Comparison of ENCODE assay signal across 10 cellular contexts in the genomic region with DNA sequence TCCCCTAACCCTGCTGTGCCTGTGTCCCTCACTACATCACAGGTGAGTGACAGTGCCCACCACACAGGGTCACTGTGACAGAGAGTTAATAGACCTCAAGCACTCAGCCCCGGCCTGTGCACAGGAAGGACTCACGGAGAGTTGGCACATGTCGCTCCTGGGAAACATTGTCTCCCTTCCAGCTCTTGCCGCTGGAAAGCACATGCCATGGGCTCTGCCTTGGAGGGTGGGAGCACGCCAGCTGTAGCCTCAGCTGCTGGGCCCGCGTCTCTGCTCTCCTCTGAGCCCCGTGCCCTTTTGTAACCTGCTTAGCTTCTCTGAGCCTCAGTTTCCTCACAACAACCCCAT. TPM values are rescaled to one million over a fixed set of nuclear protein-coding genes. Genes with fewer than 3 reads are reported as not detected.
DNase-seq lines count a peak whose midpoint lies in the region; ATAC-seq and TF ChIP-seq lines count a peak whose summit lies in the region.
"Had no signal": no experiment of that assay in that cellular context is flagged by ENCODE, and none has a peak within 500 bp of the region (broad histone marks: within the 10 kb centered on the region; RNA-seq: fewer than 3 reads in every experiment).

No MANE protein-coding gene starts in this region.

- no peaks in the 10 kb centered on the region for H3K36me3 Mint-ChIP-seq in activated naive CD8-positive, alpha-beta T cell
- H3K36me3 Mint-ChIP-seq in activated naive CD8-positive, alpha-beta T cell treated with anti-CD3 and anti-CD28 coated beads for 36 hours = no peaks in the 10 kb centered on the region
- no peaks in the 10 kb centered on the region for H3K36me3 Mint-ChIP-seq in natural killer cell

- H3K9me3 ChIP-seq in ectodermal cell (ENCODE audit: control insufficient read depth, low read length) (no peaks in the 10 kb centered on the region), mesodermal cell (ENCODE audit: control insufficient read depth, low read length) (no peaks in the 10 kb centered on the region), uterus (no peaks in the 10 kb centered on the region)

- TF ChIP-seq POLR2A in uterus (IDR thresholded peaks at IDR 0.05) = no peak

- TF ChIP-seq CTCF in uterus (IDR thresholded peaks at IDR 0.05) = no peak
- no peak for TF ChIP-seq CTCF in natural killer cell (IDR thresholded peaks at IDR 0.05)

- H3K4me3 ChIP-seq in ectodermal cell (ENCODE audit: insufficient read depth, low read depth, low read length) = peak overlapping the region; percentile 43
- peak overlapping the region; percentile 42 for H3K4me3 ChIP-seq in mesodermal cell (ENCODE audit: extremely low read depth, insufficient read depth, low read length, poor library complexity, severe bottlenecking)
- peak overlapping the region; percentile 29 to 70 for H3K4me3 ChIP-seq in uterus

- H3K4me3 Mint-ChIP-seq in activated naive CD8-positive, alpha-beta T cell = peak overlapping the region; percentile 54
- H3K4me3 Mint-ChIP-seq in activated naive CD8-positive, alpha-beta T cell treated with anti-CD3 and anti-CD28 coated beads for 36 hours = no peak overlapping the region
- no peak overlapping the region for H3K4me3 Mint-ChIP-seq in natural killer cell

- DNase-seq in activated naive CD8-positive, alpha-beta T cell treated with anti-CD3 and anti-CD28 coated beads for 36 hours = no peak
- DNase-seq in uterus = no peak
- no peak for DNase-seq in EL
- DNase-seq in natural killer cell = no peak
- DNase-seq: COR-L47, NCI-H774 had no signal

- H3K27ac Mint-ChIP-seq in activated naive CD8-positive, alpha-beta T cell = no peak overlapping the region
- H3K27ac Mint-ChIP-seq in activated naive CD8-positive, alpha-beta T cell treated with anti-CD3 and anti-CD28 coated beads for 36 hours = no peak overlapping the region
- H3K27ac Mint-ChIP-seq in natural killer cell = no peak overlapping the region

- H3K4me1 ChIP-seq in ectodermal cell (ENCODE audit: control insufficient read depth, insufficient read depth, low read length) (no peaks in the 10 kb centered on the region), mesodermal cell (ENCODE audit: control insufficient read depth, insufficient read depth, low read length, poor library complexity, severe bottlenecking) (peaks cover 26% of the 10 kb centered on the region), uterus (no peaks in the 10 kb centered on the region)

- H3K27me3 ChIP-seq in ectodermal cell (ENCODE audit: control insufficient read depth, insufficient read depth, low read length, poor library complexity, severe bottlenecking) (peaks cover 27% of the 10 kb centered on the region), uterus (no peaks in the 10 kb centered on the region)

- H3K27ac ChIP-seq in ectodermal cell (ENCODE audit: insufficient read depth, low read depth, low read length, poor library complexity, severe bottlenecking) = no peak overlapping the region
- H3K27ac ChIP-seq in mesodermal cell (ENCODE audit: low read depth, low read length, severe bottlenecking) = no peak overlapping the region
- peak overlapping the region in 1 of 2 donors; percentile 77 for H3K27ac ChIP-seq in uterus

- WGBS in ectodermal cell, 2 experiments = 90 to 92% methylated on average over 8 of the region's 8 CpGs
- 87 to 95% methylated on average over 8 of the region's 8 CpGs for WGBS in mesodermal cell (ENCODE audit: insufficient coverage in 2 of 2), 2 experiments

- H3K4me1 Mint-ChIP-seq in activated naive CD8-positive, alpha-beta T cell (ENCODE audit: low read depth) = peaks cover 13% of the 10 kb centered on the region
- H3K4me1 Mint-ChIP-seq in activated naive CD8-positive, alpha-beta T cell treated with anti-CD3 and anti-CD28 coated beads for 36 hours = peaks cover 8% of the 10 kb centered on the region
- peaks cover 0 to 6% of the 10 kb centered on the region in 2 donors for H3K4me1 Mint-ChIP-seq in natural killer cell

- H3K27me3 Mint-ChIP-seq in activated naive CD8-positive, alpha-beta T cell = peaks cover 4% of the 10 kb centered on the region
- H3K27me3 Mint-ChIP-seq in activated naive CD8-positive, alpha-beta T cell treated with anti-CD3 and anti-CD28 coated beads for 36 hours = peaks cover 3% of the 10 kb centered on the region
- peaks cover 19% of the 10 kb centered on the region in 2 donors for H3K27me3 Mint-ChIP-seq in natural killer cell (ENCODE audit: low read depth in 2 of 2)

- ATAC-seq in natural killer cell (no peak), HG02973 (IDR thresholded peaks at IDR 0.05; ENCODE audit: unreplicated experiment) (no peak)

- intact Hi-C loops in uterus (cut with DNase I; ENCODE audit: low total_unique reads) = no loop called here
- intact Hi-C loops in natural killer cell (cut with micrococcal nuclease) = no loop called here

- no peaks in the 10 kb centered on the region for H3K36me3 ChIP-seq in ectodermal cell (ENCODE audit: control insufficient read depth, insufficient read depth, low read length)
- H3K36me3 ChIP-seq in mesodermal cell (ENCODE audit: control insufficient read depth, insufficient read depth, low read length) = no peaks in the 10 kb centered on the region
- no peaks in the 10 kb centered on the region for H3K36me3 ChIP-seq in uterus

- H3K9me3 Mint-ChIP-seq in activated naive CD8-positive, alpha-beta T cell (ENCODE audit: low read depth) = no peaks in the 10 kb centered on the region
- H3K9me3 Mint-ChIP-seq in activated naive CD8-positive, alpha-beta T cell treated with anti-CD3 and anti-CD28 coated beads for 36 hours = no peaks in the 10 kb centered on the region
- H3K9me3 Mint-ChIP-seq in natural killer cell = no peaks in the 10 kb centered on the region

RNA-seq across cellular contexts. Expression of a gene that starts 0.7 kb away (rescaled TPM):
- under 1 TPM; 0.50 to 0.78 TPM for total RNA-seq in activated naive CD8-positive, alpha-beta T cell treated with anti-CD3 and anti-CD28 coated beads for 36 hours
- polyA plus RNA-seq in ectodermal cell (2013, experiment 1 of 4) = 5.5 TPM
- polyA plus RNA-seq in ectodermal cell (2013, experiment 2 of 4) = 5.5 TPM
- polyA plus RNA-seq in ectodermal cell (2013, experiment 3 of 4) = 5.8 TPM
- polyA plus RNA-seq in ectodermal cell (2013, experiment 4 of 4) = 5.3 TPM
- polyA plus RNA-seq in mesodermal cell (2013, experiment 1 of 2) = 7.7 TPM
- 7.1 TPM for polyA plus RNA-seq in mesodermal cell (2013, experiment 2 of 2)
- total RNA-seq in uterus (10 to 100 TPM in 2 of 4 donors, 1 to 10 TPM in 2; 9.4 to 23.6 (median 10.4) TPM), natural killer cell (not detected)

RNA-seq across cellular contexts. Expression of a gene that starts 34.5 kb away (rescaled TPM):
- total RNA-seq in activated naive CD8-positive, alpha-beta T cell treated with anti-CD3 and anti-CD28 coated beads for 36 hours = not detected
- polyA plus RNA-seq in ectodermal cell (2013, experiment 1 of 4) = 0.31 TPM
- 0.43 TPM for polyA plus RNA-seq in ectodermal cell (2013, experiment 2 of 4)
- polyA plus RNA-seq in ectodermal cell (2013, experiment 3 of 4) = 0.48 TPM
- polyA plus RNA-seq in ectodermal cell (2013, experiment 4 of 4) = 0.32 TPM
- polyA plus RNA-seq in mesodermal cell (2013, experiment 1 of 2) = 0.48 TPM
- 0.10 TPM for polyA plus RNA-seq in mesodermal cell (2013, experiment 2 of 2)
- total RNA-seq in uterus = under 1 TPM in 2 of 4 donors, not detected in 2; 0.55 to 0.61 TPM
- total RNA-seq in natural killer cell = not detected

Comparison
In these comparisons a context has a peak if more than half of its experiments do, and no peak if none do; other contexts are left out.
1. RNA of a gene that starts 0.7 kb away (total RNA-seq): 9.4 to 23.6 TPM in uterus; 0.50 to 0.78 TPM in activated naive CD8-positive, alpha-beta T cell treated with anti-CD3 and anti-CD28 coated beads for 36 hours and not detected in natural killer cell; every median in the first group is over 4 times any median in the second.
2. Peak in every context shown above with its lines, with median percentiles within 50 percentile points of each other: H3K4me3 ChIP-seq.